Comparison of ENCODE assay signal across 8 cellular contexts in the genomic region with DNA sequence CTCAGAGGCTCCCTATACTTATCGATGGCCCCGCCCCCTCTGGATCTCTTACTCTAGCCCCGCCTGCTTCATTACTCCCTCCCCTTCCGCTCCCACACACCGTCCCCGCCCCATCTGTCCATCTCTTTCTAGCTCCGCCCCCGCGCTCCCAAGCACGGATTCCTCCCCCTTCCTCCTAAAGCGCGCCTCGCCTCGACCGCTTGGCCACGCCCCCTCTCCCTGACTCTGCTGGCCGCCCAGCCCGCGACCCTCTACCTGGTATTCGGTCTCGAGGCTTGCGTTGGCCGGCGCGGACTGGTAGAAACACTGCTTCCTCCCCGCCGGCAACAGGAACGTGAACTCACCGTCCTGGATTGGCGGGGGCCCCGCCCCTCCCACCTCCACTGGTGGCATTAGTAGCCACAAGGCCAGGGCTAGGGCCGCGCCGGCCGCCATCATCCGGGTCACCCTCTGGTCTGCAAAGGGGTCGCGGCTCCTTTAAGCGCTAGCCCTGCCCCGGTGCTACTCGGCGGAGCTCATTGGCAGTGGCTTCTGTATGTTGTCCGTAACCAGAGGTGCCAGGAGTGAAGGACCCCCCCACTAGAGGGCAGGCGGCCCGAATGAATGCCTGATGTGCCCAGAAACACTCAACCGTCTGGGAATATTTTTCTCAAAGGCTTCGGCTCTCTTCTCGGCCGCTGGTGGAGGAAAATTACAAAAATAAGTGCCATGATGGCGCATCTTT. TPM values are rescaled to one million over a fixed set of nuclear protein-coding genes. Genes with fewer than 3 reads are reported as not detected.
DNase-seq lines count a peak whose midpoint lies in the region; ATAC-seq and TF ChIP-seq lines count a peak whose summit lies in the region.

A gene with protein sequence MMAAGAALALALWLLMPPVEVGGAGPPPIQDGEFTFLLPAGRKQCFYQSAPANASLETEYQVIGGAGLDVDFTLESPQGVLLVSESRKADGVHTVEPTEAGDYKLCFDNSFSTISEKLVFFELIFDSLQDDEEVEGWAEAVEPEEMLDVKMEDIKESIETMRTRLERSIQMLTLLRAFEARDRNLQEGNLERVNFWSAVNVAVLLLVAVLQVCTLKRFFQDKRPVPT (minus strand): TSS at position 459 of the 724 bp plus-strand sequence. CDS start 21 bp downstream, at position 438.

- peaks cover 13% of the 10 kb centered on the region for H3K4me1 ChIP-seq in PC-9 (replicated peaks; ENCODE audit: insufficient read depth)
- peaks cover 5 to 9% of the 10 kb centered on the region in 2 donors for H3K4me1 ChIP-seq in mucosa of rectum (ENCODE audit: control insufficient read depth in 2 of 2, insufficient read depth in 2 of 2, low read length in 2 of 2)

- no peaks in the 10 kb centered on the region for H4K20me1 ChIP-seq in PC-9 (ENCODE audit: insufficient read depth)

- CTCF ChIA-PET in PC-9 (lab: Charles Lee): interaction anchor here (0.5 to 2.5 kb wide), 9 partner anchors 22 to 1250 kb away, joined by 3 to 13 read pairs (median 5); a partner anchor contains a TSS

- no TSS peak for BruUV-seq in PC-9 (replicated peaks; lab: Mats Ljungman, UMichigan)

- H3K27me3 ChIP-seq in PC-9 (ENCODE audit: insufficient read depth, low read depth) (no peaks in the 10 kb centered on the region), mucosa of rectum (ENCODE audit: control insufficient read depth in 2 of 2, insufficient read depth in 2 of 2, low read length in 2 of 2) (no peaks in the 10 kb centered on the region)

- H3K9ac ChIP-seq in mucosa of rectum (ENCODE audit: low read depth in 1 of 2, low read length in 2 of 2): peak within 1 kb of the TSS; percentile 85

- TF ChIP-seq POLR2A in erythroblast (IDR thresholded peaks at IDR 0.05; ENCODE audit: low read length): peak; percentile 74

- peak within 1 kb of the TSS; percentile 71 for H3K4me2 ChIP-seq in PC-9

- ATAC-seq in GM21529 (IDR thresholded peaks at IDR 0.05; ENCODE audit: unreplicated experiment): peak; percentile 70

- intact Hi-C loops in PC-9 (cut with micrococcal nuclease; ENCODE audit: unreplicated experiment): loop anchor here (1.0 to 2.0 kb wide), 4 partner anchors 27 to 119 kb away; a partner anchor contains a TSS

- DNase-seq in DMS153 (lab: John Stamatoyannopoulos, UW) (peak; percentile 100), PC-9 (peak; percentile 94 to 98), erythroblast (lab: John Stamatoyannopoulos, UW) (peak; percentile 99 to 100)
- DNase-seq in Jurkat, Clone E6-1 (ENCODE audit: low read depth, low spot score): peak; percentile 98
- peak; percentile 90 for DNase-seq in activated T-cell treated with anti-CD3 and anti-CD28 coated beads, Interleukin-2, amount 50 U/mL, for 1 hour
- DNase-seq in stimulated activated CD8-positive, alpha-beta memory T cell treated with anti-CD3 and anti-CD28 coated beads, Interleukin-4, amount 100 ng/mL, for 48 hours: peak; percentile 99

- H3K9me2 ChIP-seq in PC-9 (ENCODE audit: insufficient read depth): no peaks in the 10 kb centered on the region

- H3K36me3 ChIP-seq in PC-9 (ENCODE audit: low read depth) (peaks cover 8% of the 10 kb centered on the region), mucosa of rectum (ENCODE audit: control insufficient read depth in 2 of 2, insufficient read depth in 2 of 2, low read length in 2 of 2) (peaks cover 18 to 24% of the 10 kb centered on the region in 2 donors)

- peak within 1 kb of the TSS; percentile 91 for H2AFZ ChIP-seq in PC-9

- H3K27ac ChIP-seq in PC-9 (peak within 1 kb of the TSS; percentile 89), mucosa of rectum (ENCODE audit: low read depth in 2 of 2, low read length in 2 of 2) (peak within 1 kb of the TSS; percentile 96 to 99)

- peaks cover 32% of the 10 kb centered on the region for H3F3A ChIP-seq in PC-9 (ENCODE audit: insufficient read depth, low read depth)

- POLR2A ChIA-PET in PC-9 (lab: Charles Lee; ENCODE audit: unreplicated experiment): interaction anchor here (0.5 to 1.0 kb wide), 8 partner anchors 9 to 599 kb away, joined by 3 to 24 read pairs (median 4); a partner anchor contains a TSS

- TF ChIP-seq CTCF in PC-9 (conservative IDR thresholded peaks at IDR 0.05): peak; percentile 56

- H3K79me2 ChIP-seq in PC-9 (ENCODE audit: low read depth): peaks cover 10% of the 10 kb centered on the region; the same call in 1 of the 2 replicates

- peak within 1 kb of the TSS; percentile 77 for H3K4me3 ChIP-seq in Jurkat, Clone E6-1 (ENCODE audit: low read length)
- H3K4me3 ChIP-seq in PC-9: peak within 1 kb of the TSS; percentile 62
- peak within 1 kb of the TSS; percentile 69 to 75 for H3K4me3 ChIP-seq in mucosa of rectum (ENCODE audit: low read length in 2 of 2)

- no peaks in the 10 kb centered on the region for H3K9me3 ChIP-seq in PC-9 (ENCODE audit: insufficient read depth, low read depth)
- H3K9me3 ChIP-seq in mucosa of rectum (ENCODE audit: control insufficient read depth in 2 of 2, low read length in 2 of 2): peaks cover 0 to 3% of the 10 kb centered on the region in 2 donors

RNA-seq across cellular contexts. Expression of the gene that starts here (rescaled TPM):
- 16.4 TPM for polyA plus RNA-seq in Jurkat, Clone E6-1 (2012; ENCODE audit: insufficient read depth, insufficient read length)
- total RNA-seq in PC-9 (2021): 21.3 and 31.4 TPM in 2 replicates

Comparison
In these comparisons a context has a peak if more than half of its experiments do, and no peak if none do; other contexts are left out.
1. Peak in every context shown above with its lines: DNase-seq, ATAC-seq, H3K4me3 ChIP-seq and H3K27ac ChIP-seq.